ENCODE assay signal across 19 cellular contexts in the genomic region with DNA sequence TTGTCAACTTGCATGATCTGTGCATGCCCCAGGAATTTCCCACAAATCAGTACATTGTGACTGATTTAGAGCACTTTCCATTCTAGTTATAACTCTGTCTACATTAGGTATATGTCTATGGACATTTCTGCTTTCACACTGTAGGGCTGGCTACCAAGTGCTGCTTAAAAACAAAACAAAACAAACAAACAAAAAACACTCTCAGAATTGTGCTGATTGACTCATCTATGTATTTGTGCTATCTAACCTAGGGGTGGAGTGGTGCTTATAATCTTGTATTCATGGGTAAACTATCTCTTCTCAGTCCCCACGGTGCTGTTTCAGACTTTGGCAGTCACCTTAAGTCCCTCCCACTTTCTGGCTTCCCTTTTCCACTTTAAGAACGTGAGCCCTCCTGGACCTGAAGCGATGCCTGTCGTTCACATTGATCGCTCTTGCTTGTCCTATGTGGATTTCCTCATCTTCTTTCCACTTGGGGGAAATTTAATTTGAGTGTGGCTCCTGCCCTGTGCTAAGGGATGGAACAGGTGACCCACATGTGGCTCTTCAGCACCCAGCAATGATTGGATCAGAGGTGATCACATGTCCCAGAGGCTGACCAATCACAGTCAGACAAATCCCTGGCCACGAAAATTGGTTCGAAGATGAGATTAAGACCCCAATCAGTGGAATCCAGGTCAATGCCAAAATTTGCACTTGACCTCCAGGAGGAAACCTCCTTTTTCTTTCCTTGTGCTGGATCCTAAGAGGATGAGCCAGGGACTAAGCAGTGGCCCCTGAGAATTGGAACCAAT. TPM values are rescaled to one million over a fixed set of nuclear protein-coding genes. Genes with fewer than 3 reads are reported as not detected.
DNase-seq lines count a peak whose midpoint lies in the region; ATAC-seq lines count a peak whose summit lies in the region.
"Had no signal": no experiment of that assay in that cellular context is flagged by ENCODE, and none has a peak within 500 bp of the region (broad histone marks: within the 10 kb centered on the region; RNA-seq: fewer than 3 reads in every experiment).

No MANE protein-coding gene starts in this region.

- in situ Hi-C loops in G401 (cut with HindIII; ENCODE audit: low sequenced_read_pairs) = no loop called here

- H3K27ac ChIP-seq in temporal lobe (ENCODE audit: low read depth, low read length) = peak overlapping the region; percentile 59
- H3K27ac ChIP-seq: ovary had no signal

- DNase-seq in NCI-H1105 (lab: John Stamatoyannopoulos, UW) (no peak), G401 (ENCODE audit: low spot score) (no peak)
- DNase-seq: activated CD4-positive, alpha-beta T cell treated with anti-CD3 and anti-CD28 coated beads for 48 hours; activated naive CD8-positive, alpha-beta T cell treated with anti-CD3 and anti-CD28 coated beads for 36 hours; activated T-cell treated with anti-CD3 and anti-CD28 coated beads, Interleukin-2, amount 50 U/mL, for 24 hours; DMS 273 treated with DMSO at 0.1 percent for 48 hours; H9; KBM-7; NCI-H1092; NCI-H2227 treated with DMSO at 0.1 percent for 48 hours; ovary; SIG-M5; stimulated activated naive CD8-positive, alpha-beta T cell treated with anti-CD3 and anti-CD28 coated beads, Interleukin-15, Interleukin-2, amounts not matched to agents 100 U/mL and 50 U/mL, for 24 hours had no signal

- ATAC-seq in GM18870 (IDR thresholded peaks at IDR 0.05; ENCODE audit: unreplicated experiment) (peak; percentile 86), HG02571 (IDR thresholded peaks at IDR 0.05; ENCODE audit: unreplicated experiment) (peak; percentile 72), HG03442 (IDR thresholded peaks at IDR 0.05; ENCODE audit: unreplicated experiment) (peak; percentile 81), HG03457 (IDR thresholded peaks at IDR 0.05; ENCODE audit: unreplicated experiment) (no peak)
- ATAC-seq: stimulated activated naive CD8-positive, alpha-beta T cell treated with anti-CD3 and anti-CD28 coated beads, Interleukin-15, Interleukin-2, amounts not matched to agents 100 U/mL and 50 U/mL, for 24 hours had no signal

RNA-seq across cellular contexts. Expression of a gene that starts 23.9 kb away (rescaled TPM):
- 129 TPM for total RNA-seq in temporal lobe
- not detected in 2 replicates for total RNA-seq in G401 (2014; rRNA removed; shearing (Covaris generic))
- total RNA-seq: activated naive CD8-positive, alpha-beta T cell treated with anti-CD3 and anti-CD28 coated beads for 36 hours; skeletal muscle tissue had no signal

RNA-seq across cellular contexts. Expression of a gene that starts 52.3 kb away (rescaled TPM):
- total RNA-seq in temporal lobe = 0.25 TPM
- total RNA-seq in G401 (2014; rRNA removed; shearing (Covaris generic)) = 0.12 and 0.24 TPM in 2 replicates

Comparison
In these comparisons a context has a peak if more than half of its experiments do, and no peak if none do; other contexts are left out.
1. RNA of a gene that starts 23.9 kb away (total RNA-seq): 129 TPM in temporal lobe (single experiment); not detected in G401; every median in the first group is over 100 times any median in the second.